ENCODE assay signal across 25 cellular contexts in genomic region chr5:3999929-4000328, GRCh38.
"Had no signal": no experiment of that assay in that cellular context is flagged by ENCODE, and none has a peak within 500 bp of the region (broad histone marks: within the 10 kb centered on the region; RNA-seq: fewer than 3 reads in every experiment).

No MANE protein-coding gene starts in this region.

- H3K27ac ChIP-seq: left ventricle myocardium inferior, neural progenitor cell, ovary, skin epidermis, stomach, testis, thyroid gland, transverse colon, upper lobe of left lung, vagina had no signal

- H3K9me3 ChIP-seq: left ventricle myocardium inferior, ovary, stomach, testis, thyroid gland, transverse colon, upper lobe of left lung, vagina had no signal

- H3K4me1 ChIP-seq: neural progenitor cell, stomach, testis, thyroid gland, transverse colon, upper lobe of left lung, vagina had no signal

- H3K4me3 ChIP-seq: left ventricle myocardium inferior, lung, neural progenitor cell, ovary, skin epidermis, stomach, testis, thyroid gland, transverse colon, upper lobe of left lung, vagina had no signal

- DNase-seq: islet precursor cell; left ventricle myocardium inferior; mesendoderm; naive B cell; natural killer cell; nephron progenitor cell; ovary; retina; right cardiac atrium; stimulated activated CD4-positive, alpha-beta T cell treated with anti-CD3 and anti-CD28 coated beads, Interleukin-12 subunit alpha, Interleukin-12 subunit beta, amount 100 ng/mL, for 4 hours; stimulated activated CD4-positive, alpha-beta T cell treated with anti-CD3 and anti-CD28 coated beads, Interleukin-15, amount 100 ng/mL, for 24 hours; stimulated activated CD4-positive, alpha-beta T cell treated with anti-CD3 and anti-CD28 coated beads, Interleukin-2, amount 100 ng/mL, for 24 hours; stimulated activated CD4-positive, alpha-beta T cell treated with anti-CD3 and anti-CD28 coated beads, Interleukin-4, amount 100 ng/mL, for 1 hour; stimulated activated naive B cell treated with anti-CD40 and anti-IgM and Interleukin-4, amounts not matched to agents 10 μg/mL and 1 μg/mL and 100 μg/mL, for 72 hours; stimulated activated naive CD8-positive, alpha-beta T cell treated with anti-CD3 and anti-CD28 coated beads, Interleukin-15, Interleukin-2, amounts not matched to agents 100 U/mL and 50 U/mL, for 24 hours; stomach; testis; thyroid gland; transverse colon; upper lobe of left lung had no signal

- ATAC-seq: natural killer cell; right cardiac atrium; sciatic nerve; stimulated activated naive B cell treated with anti-CD40 and anti-IgM and Interleukin-4, amounts not matched to agents 10 μg/mL and 1 μg/mL and 100 μg/mL, for 72 hours; stimulated activated naive CD8-positive, alpha-beta T cell treated with anti-CD3 and anti-CD28 coated beads, Interleukin-15, Interleukin-2, amounts not matched to agents 100 U/mL and 50 U/mL, for 24 hours had no signal

- H3K36me3 ChIP-seq: left ventricle myocardium inferior, neural progenitor cell, ovary, stomach, thyroid gland, transverse colon, upper lobe of left lung, vagina had no signal

- H3K27me3 ChIP-seq: neural progenitor cell, ovary, testis, thyroid gland, transverse colon, upper lobe of left lung, vagina had no signal
